Comparison of ENCODE assay signal across 1 cellular context in the genomic region with DNA sequence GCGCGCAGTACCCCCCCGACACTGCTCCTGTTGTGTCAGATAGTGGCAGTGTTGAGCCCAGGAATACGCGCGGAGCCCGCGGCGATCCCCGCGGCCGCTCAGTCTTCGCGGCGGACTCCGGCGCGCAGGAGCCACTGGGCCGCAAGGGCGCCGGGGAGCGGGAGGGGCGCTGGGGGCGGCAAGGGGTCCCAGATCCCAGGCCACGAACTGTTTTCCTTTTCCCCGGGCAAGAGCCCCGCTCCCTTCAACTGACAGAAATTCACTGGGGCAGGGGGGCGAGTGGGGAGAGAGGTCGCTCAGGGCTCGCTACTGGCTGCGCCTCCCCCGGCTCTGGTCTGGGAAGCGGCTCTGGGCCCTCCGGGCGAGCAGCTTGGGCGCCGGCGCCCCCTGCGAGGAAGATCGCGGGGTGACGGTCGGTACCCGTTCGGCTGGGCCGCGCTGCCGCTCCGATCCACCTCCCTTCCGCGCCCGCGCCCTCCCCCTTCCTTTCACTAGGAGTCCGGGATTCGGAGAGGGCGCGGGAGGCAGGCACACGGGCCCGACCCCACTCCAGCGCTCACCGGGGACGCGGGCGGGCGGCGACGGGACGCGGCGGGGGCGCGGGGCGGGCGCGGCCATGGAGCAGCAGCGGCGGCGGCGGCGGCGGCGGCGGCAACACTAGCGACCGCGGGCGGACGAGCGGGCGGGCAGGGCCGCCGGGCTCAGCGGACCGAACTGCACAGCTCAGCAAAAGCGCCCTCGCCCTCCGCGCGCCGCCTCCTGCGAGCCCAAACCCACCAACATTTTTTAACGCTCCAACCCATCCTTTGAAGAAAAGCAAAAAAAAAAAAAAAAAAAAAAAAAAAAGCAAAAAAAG.
TF ChIP-seq lines count a peak whose summit lies in the region.

No MANE protein-coding gene starts in this region.

TF ChIP-seq in liver, 16 proteins besides CTCF, POLR2A, EP300 and RAD21 (continued from another document):
- TF ChIP-seq, protein P1, sequence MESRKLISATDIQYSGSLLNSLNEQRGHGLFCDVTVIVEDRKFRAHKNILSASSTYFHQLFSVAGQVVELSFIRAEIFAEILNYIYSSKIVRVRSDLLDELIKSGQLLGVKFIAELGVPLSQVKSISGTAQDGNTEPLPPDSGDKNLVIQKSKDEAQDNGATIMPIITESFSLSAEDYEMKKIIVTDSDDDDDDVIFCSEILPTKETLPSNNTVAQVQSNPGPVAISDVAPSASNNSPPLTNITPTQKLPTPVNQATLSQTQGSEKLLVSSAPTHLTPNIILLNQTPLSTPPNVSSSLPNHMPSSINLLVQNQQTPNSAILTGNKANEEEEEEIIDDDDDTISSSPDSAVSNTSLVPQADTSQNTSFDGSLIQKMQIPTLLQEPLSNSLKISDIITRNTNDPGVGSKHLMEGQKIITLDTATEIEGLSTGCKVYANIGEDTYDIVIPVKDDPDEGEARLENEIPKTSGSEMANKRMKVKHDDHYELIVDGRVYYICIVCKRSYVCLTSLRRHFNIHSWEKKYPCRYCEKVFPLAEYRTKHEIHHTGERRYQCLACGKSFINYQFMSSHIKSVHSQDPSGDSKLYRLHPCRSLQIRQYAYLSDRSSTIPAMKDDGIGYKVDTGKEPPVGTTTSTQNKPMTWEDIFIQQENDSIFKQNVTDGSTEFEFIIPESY (IDR thresholded peaks at IDR 0.05): no peak
- TF ChIP-seq NR2F2 (IDR thresholded peaks at IDR 0.05) (no peak), FOXA2 (IDR thresholded peaks at IDR 0.05) (no peak), FOXA1 (IDR thresholded peaks at IDR 0.05) (no peak)
